8 cellular contexts compared by ENCODE assay signal in the genomic region with DNA sequence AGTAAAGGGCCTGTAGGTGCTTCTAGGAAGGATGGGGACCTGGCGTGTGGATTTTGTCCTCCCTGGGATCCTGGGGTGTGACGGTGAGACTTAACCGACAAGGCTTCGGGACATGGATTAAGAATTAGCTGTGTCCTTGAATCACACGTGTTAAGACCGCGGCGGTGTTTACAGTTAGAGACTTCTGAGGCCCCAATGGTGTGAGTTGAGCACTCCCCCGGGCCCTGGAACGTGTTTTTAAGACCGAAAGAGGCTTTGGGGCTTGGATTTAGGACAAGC. TPM values are rescaled to one million over a fixed set of nuclear protein-coding genes. Genes with fewer than 3 reads are reported as not detected.
DNase-seq lines count a peak whose midpoint lies in the region.

No MANE protein-coding gene starts in this region.

- H3K9ac ChIP-seq in adipocyte (ENCODE audit: low read length): peak overlapping the region; percentile 98

- peak; percentile 13 for DNase-seq in activated CD4-positive, alpha-beta T cell treated with anti-CD3 and anti-CD28 coated beads, Interleukin-2, amount 50 U/mL, for 1 hour
- no peak for DNase-seq in activated CD4-positive, alpha-beta T cell treated with anti-CD3 and anti-CD28 coated beads for 48 hours
- no peak for DNase-seq in adipocyte (ENCODE audit: low read depth)
- peak; percentile 12 for DNase-seq in kidney tubule cell (ENCODE audit: low spot score)
- DNase-seq in RKO (ENCODE audit: low spot score): no peak
- DNase-seq in HT-29 (ENCODE audit: low spot score): no peak
- no peak for DNase-seq in COLO829 (ENCODE audit: low spot score)

- H3K4me1 ChIP-seq in adipocyte (ENCODE audit: control insufficient read depth, insufficient read depth, low read length): peaks cover 44% of the 10 kb centered on the region

- peak overlapping the region; percentile 91 for H3K27ac ChIP-seq in temporal lobe (ENCODE audit: low read depth, low read length)

- peak overlapping the region; percentile 88 for H3K4me3 ChIP-seq in adipocyte (ENCODE audit: low read length)

- H3K36me3 ChIP-seq in adipocyte (ENCODE audit: control insufficient read depth, insufficient read depth, low read length, severe bottlenecking): peaks cover 9% of the 10 kb centered on the region

- H3K27me3 ChIP-seq in adipocyte (replicated peaks; ENCODE audit: control insufficient read depth, insufficient read depth, low read length): peaks cover 1% of the 10 kb centered on the region

- H3K9me3 ChIP-seq in adipocyte (ENCODE audit: control insufficient read depth, low read length): no peaks in the 10 kb centered on the region

RNA-seq across cellular contexts. Expression of a gene that starts 1.3 kb away (rescaled TPM):
- 13.8 TPM for total RNA-seq in temporal lobe
- 2.6 and 3.1 TPM in 2 replicates for total RNA-seq in HT-29 (2014; rRNA removed; shearing (Covaris generic))

RNA-seq across cellular contexts. Expression of a gene that starts 8.3 kb away (rescaled TPM):
- total RNA-seq in temporal lobe: not detected
- not detected in 2 replicates for total RNA-seq in HT-29 (2014; rRNA removed; shearing (Covaris generic))

RNA-seq across cellular contexts. Expression of a gene that starts 20.6 kb away (rescaled TPM):
- 0.74 TPM for total RNA-seq in temporal lobe
- not detected in 2 replicates for total RNA-seq in HT-29 (2014; rRNA removed; shearing (Covaris generic))

RNA-seq across cellular contexts. Expression of a gene that starts 42.4 kb away (rescaled TPM):
- total RNA-seq in temporal lobe: 25.8 TPM
- total RNA-seq in HT-29 (2014; rRNA removed; shearing (Covaris generic)): 75.7 and 90.9 TPM in 2 replicates

RNA-seq across cellular contexts. Expression of a gene that starts 49.2 kb away (rescaled TPM):
- total RNA-seq in temporal lobe: 15.5 TPM
- total RNA-seq in HT-29 (2014; rRNA removed; shearing (Covaris generic)): 59.0 and 77.0 TPM in 2 replicates

Comparison
In these comparisons a context has a peak if more than half of its experiments do, and no peak if none do; other contexts are left out.
1. DNase-seq: peak in activated CD4-positive, alpha-beta T cell treated with anti-CD3 and anti-CD28 coated beads, Interleukin-2, amount 50 U/mL, for 1 hour (single experiment) and kidney tubule cell (single experiment); none in activated CD4-positive, alpha-beta T cell treated with anti-CD3 and anti-CD28 coated beads for 48 hours (single experiment), adipocyte (single experiment), RKO (single experiment), HT-29 (single experiment) and COLO829 (single experiment).